ENCODE assay signal across 22 cellular contexts in genomic region chr6:41630069-41630468, GRCh38. TPM values are rescaled to one million over a fixed set of nuclear protein-coding genes. Genes with fewer than 3 reads are reported as not detected.
DNase-seq lines count a peak whose midpoint lies in the region; TF ChIP-seq lines count a peak whose summit lies in the region.
"Had no signal": no experiment of that assay in that cellular context is flagged by ENCODE, and none has a peak within 500 bp of the region (broad histone marks: within the 10 kb centered on the region; RNA-seq: fewer than 3 reads in every experiment).

No MANE protein-coding gene starts in this region.

- BruUV-seq in MCF 10A (replicated peaks; lab: Mats Ljungman, UMichigan) (no TSS peak), mammary epithelial cell (replicated peaks; lab: Mats Ljungman, UMichigan) (no TSS peak)

- H3K9ac ChIP-seq in mammary epithelial cell (ENCODE audit: insufficient read depth, low read length) = no peak overlapping the region
- H3K9ac ChIP-seq: GM23248 had no signal

- TF ChIP-seq CTCF in MCF 10A (IDR thresholded peaks at IDR 0.05; ENCODE audit: unreplicated experiment) = no peak
- TF ChIP-seq CTCF in mammary epithelial cell (conservative IDR thresholded peaks at IDR 0.05 in 1 of 2, IDR thresholded peaks at IDR 0.05 in 1 of 2; ENCODE audit: extremely low read depth in 1 of 2, insufficient read depth in 1 of 2, low read depth in 1 of 2, low read length in 2 of 2) = no peak
- TF ChIP-seq CTCF in chondrocyte (IDR thresholded peaks at IDR 0.05) = no peak
- no peak for TF ChIP-seq CTCF in sigmoid colon (IDR thresholded peaks at IDR 0.05)

- H3K9me3 Mint-ChIP-seq in MCF 10A (ENCODE audit: unreplicated experiment) (no peaks in the 10 kb centered on the region), chondrocyte (ENCODE audit: low read depth) (no peaks in the 10 kb centered on the region)
- H3K9me3 Mint-ChIP-seq: CD8-positive, alpha-beta memory T cell had no signal

- no peaks in the 10 kb centered on the region for H3K79me2 ChIP-seq in mammary epithelial cell (ENCODE audit: insufficient read depth, low read length)

- H2AFZ ChIP-seq in mammary epithelial cell (ENCODE audit: low read depth, low read length) = no peak overlapping the region
- H2AFZ ChIP-seq: GM23248 had no signal

- H3K4me1 ChIP-seq in mammary epithelial cell (ENCODE audit: insufficient read depth, low read length) (peaks cover 47% of the 10 kb centered on the region), sigmoid colon (peaks cover 0 to 8% (median 7%) of the 10 kb centered on the region in 4 donors)
- H3K4me1 ChIP-seq: A549, HAP-1 had no signal

- in situ Hi-C loops in mammary epithelial cell (cut with MboI; ENCODE audit: low sequenced_read_pairs in 2 of 2) = no loop called here

- no peak for TF ChIP-seq EP300 in sigmoid colon (IDR thresholded peaks at IDR 0.05)

- H3K4me3 Mint-ChIP-seq in MCF 10A (ENCODE audit: unreplicated experiment) (no peak overlapping the region), chondrocyte (ENCODE audit: unreplicated experiment) (no peak overlapping the region)
- H3K4me3 Mint-ChIP-seq: CD14-positive monocyte; CD8-positive, alpha-beta memory T cell had no signal

- no peak overlapping the region for H3K4me2 ChIP-seq in mammary epithelial cell (ENCODE audit: insufficient read depth, low read depth, low read length)
- H3K4me2 ChIP-seq: A549 had no signal

- 30% methylated on average over 4 of the region's 6 CpGs for whole genome bisulfite sequencing in mammary epithelial cell (ENCODE audit: low coverage, missing lambda C conversion rate)
- WGBS in sigmoid colon, 2 donors = 83 to 94% methylated on average over 6 of the region's 6 CpGs

- H4K20me1 ChIP-seq in mammary epithelial cell (ENCODE audit: insufficient read depth, low read length) = no peaks in the 10 kb centered on the region

- H3K27me3 Mint-ChIP-seq in MCF 10A (ENCODE audit: insufficient read depth, unreplicated experiment) (no peaks in the 10 kb centered on the region), chondrocyte (ENCODE audit: low read depth) (no peaks in the 10 kb centered on the region)

- H3K36me3 Mint-ChIP-seq in MCF 10A (ENCODE audit: insufficient read depth, unreplicated experiment) (no peaks in the 10 kb centered on the region), chondrocyte (ENCODE audit: low read depth) (no peaks in the 10 kb centered on the region)
- H3K36me3 Mint-ChIP-seq: CD14-positive monocyte; CD8-positive, alpha-beta memory T cell had no signal

- H3K27ac Mint-ChIP-seq in MCF 10A (ENCODE audit: low read depth, unreplicated experiment) (no peak overlapping the region), chondrocyte (ENCODE audit: unreplicated experiment) (no peak overlapping the region)
- H3K27ac Mint-ChIP-seq: CD14-positive monocyte had no signal

- dilution Hi-C loops in mammary epithelial cell (cut with HindIII; ENCODE audit: low sequenced_read_pairs) = loop anchor here (5.0 kb wide), 1 partner anchor 87 kb away; no protein-coding TSS in a partner anchor

- POLR2A ChIA-PET in MCF 10A (lab: Yijun Ruan, JAX) = no interaction called here

- H3K4me3 ChIP-seq in mammary epithelial cell (replicated peaks in 1 of 3; ENCODE audit: insufficient read depth in 1 of 3, low read depth in 2 of 3, low read length in 3 of 3) = no peak overlapping the region
- no peak overlapping the region for H3K4me3 ChIP-seq in sigmoid colon
- H3K4me3 ChIP-seq: A549, GM23248, HAP-1 had no signal

- no peaks in the 10 kb centered on the region for H3K9me3 ChIP-seq in mammary epithelial cell (replicated peaks; ENCODE audit: insufficient read depth, low read length)
- H3K9me3 ChIP-seq in sigmoid colon = no peaks in the 10 kb centered on the region
- H3K9me3 ChIP-seq: A549, HAP-1 had no signal

- H3K27ac ChIP-seq in mammary epithelial cell (ENCODE audit: insufficient read depth, low read depth, low read length) (no peak overlapping the region), sigmoid colon (no peak overlapping the region)
- H3K27ac ChIP-seq: 22Rv1, A549, GM23248 had no signal

- H3K36me3 ChIP-seq in mammary epithelial cell (ENCODE audit: insufficient read depth, low read length) = no peaks in the 10 kb centered on the region
- no peaks in the 10 kb centered on the region for H3K36me3 ChIP-seq in sigmoid colon
- H3K36me3 ChIP-seq: HAP-1 had no signal

- no peak for TF ChIP-seq POLR2A in sigmoid colon (IDR thresholded peaks at IDR 0.05)

- no peaks in the 10 kb centered on the region for H3K27me3 ChIP-seq in mammary epithelial cell (ENCODE audit: insufficient read depth, low read length)
- H3K27me3 ChIP-seq in sigmoid colon = peaks cover 0 to 9% (median 0%) of the 10 kb centered on the region in 3 donors

- CTCF ChIA-PET in MCF 10A (lab: Yijun Ruan, JAX) = interaction anchor here (0.7 to 1.9 kb wide), 3 partner anchors 14 to 55 kb away, joined by 3 to 6 read pairs (median 4); no protein-coding TSS in a partner anchor
- CTCF ChIA-PET in mammary epithelial cell (lab: Charles Lee; ENCODE audit: low non-redundant PET) = interaction anchor here (0.5 kb wide), 1 partner anchor 27 kb away, joined by 5 read pairs; no protein-coding TSS in a partner anchor

- DNase-seq in MCF 10A (ENCODE audit: unreplicated experiment) (peak; percentile 75), mammary epithelial cell (no peak), chondrocyte (ENCODE audit: low spot score) (peak; percentile 33), sigmoid colon (peak; percentile 22), cerebellar cortex (ENCODE audit: low spot score) (no peak), SW 1271 (lab: John Stamatoyannopoulos, UW) (no peak)
- no peak for DNase-seq in stimulated activated naive CD4-positive, alpha-beta T cell (lab: John Stamatoyannopoulos, UW)
- DNase-seq: AML-193; CD8-positive, alpha-beta memory T cell; COR-L47; DMS 273 treated with DMSO at 0.1 percent for 48 hours; DMS53; DND-41; EL; GM23248 had no signal

- intact Hi-C loops in MCF 10A (cut with micrococcal nuclease) (no loop called here), mammary epithelial cell (cut with micrococcal nuclease) (no loop called here), sigmoid colon (cut with DNase I) (no loop called here)

- peaks cover 32% of the 10 kb centered on the region for H3K4me1 Mint-ChIP-seq in MCF 10A (ENCODE audit: insufficient read depth, unreplicated experiment)
- H3K4me1 Mint-ChIP-seq in chondrocyte (ENCODE audit: low read depth) = peaks cover 32% of the 10 kb centered on the region

RNA-seq across cellular contexts. Expression of gene MDFI, which starts 8.2 kb away (rescaled TPM):
- total RNA-seq in MCF 10A (2022) = 39.1 and 59.1 TPM in 2 replicates
- 100 to 1,000 TPM; 137 to 163 TPM for total RNA-seq in mammary epithelial cell
- polyA plus RNA-seq in mammary epithelial cell = 121 TPM
- 32.9 TPM for polyA minus RNA-seq in mammary epithelial cell
- 31.8 to 62.6 TPM (median 33.7 TPM) in 3 replicates for total RNA-seq in chondrocyte
- total RNA-seq in sigmoid colon = 1 to 10 TPM; 2.9 to 8.6 (median 5.1) TPM
- polyA plus RNA-seq in sigmoid colon = 1 to 10 TPM in 2 of 3 donors, under 1 TPM in 1; 0.69 to 7.7 (median 4.2) TPM
- total RNA-seq: CD8-positive, alpha-beta memory T cell; G401; GM23248; HepG2 had no signal
- polyA plus RNA-seq: BJ; CD14-positive monocyte; CD8-positive, alpha-beta memory T cell; GM23248 had no signal

Comparison
In these comparisons a context has a peak if more than half of its experiments do, and no peak if none do; other contexts are left out.
1. DNase-seq: peak in MCF 10A (single experiment), chondrocyte (single experiment) and sigmoid colon (single experiment); none in mammary epithelial cell (single experiment), cerebellar cortex (single experiment), stimulated activated naive CD4-positive, alpha-beta T cell (0 of 6) and SW 1271 (0 of 2).